In genomic region chr17:33461051-33461450, GRCh38 we compare ENCODE assay signal across 17 cellular contexts.
DNase-seq lines count a peak whose midpoint lies in the region.
"Had no signal": no experiment of that assay in that cellular context is flagged by ENCODE, and none has a peak within 500 bp of the region (broad histone marks: within the 10 kb centered on the region; RNA-seq: fewer than 3 reads in every experiment).

No MANE protein-coding gene starts in this region.

- H4K12ac ChIP-seq in trophoblast cell (ENCODE audit: low read depth, low read length): no peak overlapping the region

- no peak overlapping the region for H3K23ac ChIP-seq in trophoblast cell (ENCODE audit: low read length)

- no peak overlapping the region for H3K27ac ChIP-seq in trophoblast cell (ENCODE audit: low read depth, low read length)
- H3K27ac ChIP-seq: PC-9 had no signal

- intact Hi-C loops in posterior vena cava (cut with DNase I): no loop called here

- H3K14ac ChIP-seq in trophoblast cell (ENCODE audit: low read length): no peak overlapping the region

- H3K4ac ChIP-seq in trophoblast cell (ENCODE audit: low read depth, low read length): no peak overlapping the region

- H3K4me2 ChIP-seq in trophoblast cell (ENCODE audit: low read length): no peak overlapping the region
- H3K4me2 ChIP-seq: GM23338, PC-9 had no signal

- no CpG with 5 or more reads among the region's 2 CpGs for WGBS in trophoblast cell (ENCODE audit: extremely low coverage, insufficient coverage, insufficient read length)

- H2BK12ac ChIP-seq in trophoblast cell (ENCODE audit: low read length): no peak overlapping the region

- no peaks in the 10 kb centered on the region for H3K36me3 ChIP-seq in trophoblast cell (ENCODE audit: control insufficient read depth in 1 of 2, insufficient read depth in 2 of 2, low read length in 2 of 2)
- H3K36me3 ChIP-seq: BE2C, HAP-1 had no signal

- no peaks in the 10 kb centered on the region for H3K9me3 ChIP-seq in trophoblast cell (ENCODE audit: insufficient read depth, low read depth, low read length)
- H3K9me3 ChIP-seq: BE2C, HAP-1 had no signal

- peaks cover 7 to 11% of the 10 kb centered on the region in 2 experiments for H3K4me1 ChIP-seq in trophoblast cell (ENCODE audit: control insufficient read depth in 1 of 2, insufficient read depth in 2 of 2, low read length in 2 of 2)
- H3K4me1 ChIP-seq: BE2C, HAP-1 had no signal

- H3K79me1 ChIP-seq in trophoblast cell (ENCODE audit: low read length): peaks cover 4% of the 10 kb centered on the region

- H2AFZ ChIP-seq in trophoblast cell (ENCODE audit: insufficient read depth, low read length, poor library complexity): no peak overlapping the region
- H2AFZ ChIP-seq: GM23338, PC-9 had no signal

- DNase-seq in LHCN-M2 (ENCODE audit: low read depth) (peak; percentile 19), glomerular visceral epithelial cell (ENCODE audit: extremely low spot score) (peak; percentile 85), trophoblast cell (peak; percentile 52 to 73), NCI-H1105 (lab: John Stamatoyannopoulos, UW) (no peak), posterior vena cava (ENCODE audit: low spot score) (no peak), NCI-H2227 (lab: John Stamatoyannopoulos, UW; ENCODE audit: unreplicated experiment) (no peak), DMS153 treated with DMSO at 0.1 percent for 48 hours (lab: John Stamatoyannopoulos, UW; ENCODE audit: unreplicated experiment) (no peak)
- DNase-seq: BE2C, Calu3, HFFc6, Kasumi-1, NCI-H2029, NCI-H526 treated with DMSO at 0.1 percent for 48 hours, PC-9 had no signal

- no peak overlapping the region for H3K18ac ChIP-seq in trophoblast cell (ENCODE audit: low read length)

- H2AK5ac ChIP-seq in trophoblast cell (ENCODE audit: low read length): no peak overlapping the region

- H3K9ac ChIP-seq in trophoblast cell (ENCODE audit: low read length): no peak overlapping the region

- H3K79me2 ChIP-seq in trophoblast cell (ENCODE audit: control insufficient read depth, insufficient read depth, low read length, poor library complexity): no peaks in the 10 kb centered on the region

- H4K91ac ChIP-seq in trophoblast cell (ENCODE audit: low read depth, low read length): no peak overlapping the region

- H3K27me3 ChIP-seq in trophoblast cell (ENCODE audit: insufficient read depth, low read length): no peaks in the 10 kb centered on the region
- H3K27me3 ChIP-seq: BE2C had no signal

- H2BK5ac ChIP-seq in trophoblast cell (ENCODE audit: low read depth, low read length, poor library complexity): no peak overlapping the region

- H3K4me3 ChIP-seq in trophoblast cell (ENCODE audit: low read depth, low read length): no peak overlapping the region
- H3K4me3 ChIP-seq: GM23338, HAP-1, K562, PC-9 had no signal

- H4K8ac ChIP-seq in trophoblast cell (ENCODE audit: low read depth, low read length): no peak overlapping the region

- H2BK120ac ChIP-seq in trophoblast cell (ENCODE audit: insufficient read depth, low read length, poor library complexity): no peak overlapping the region

Comparison
In these comparisons a context has a peak if more than half of its experiments do, and no peak if none do; other contexts are left out.
1. DNase-seq: peak in LHCN-M2 (single experiment), glomerular visceral epithelial cell (single experiment) and trophoblast cell (2 of 2); none in NCI-H1105 (single experiment), posterior vena cava (single experiment), NCI-H2227 (single experiment) and DMS153 treated with DMSO at 0.1 percent for 48 hours (single experiment).